ENCODE assay signal across 8 cellular contexts in the genomic region with DNA sequence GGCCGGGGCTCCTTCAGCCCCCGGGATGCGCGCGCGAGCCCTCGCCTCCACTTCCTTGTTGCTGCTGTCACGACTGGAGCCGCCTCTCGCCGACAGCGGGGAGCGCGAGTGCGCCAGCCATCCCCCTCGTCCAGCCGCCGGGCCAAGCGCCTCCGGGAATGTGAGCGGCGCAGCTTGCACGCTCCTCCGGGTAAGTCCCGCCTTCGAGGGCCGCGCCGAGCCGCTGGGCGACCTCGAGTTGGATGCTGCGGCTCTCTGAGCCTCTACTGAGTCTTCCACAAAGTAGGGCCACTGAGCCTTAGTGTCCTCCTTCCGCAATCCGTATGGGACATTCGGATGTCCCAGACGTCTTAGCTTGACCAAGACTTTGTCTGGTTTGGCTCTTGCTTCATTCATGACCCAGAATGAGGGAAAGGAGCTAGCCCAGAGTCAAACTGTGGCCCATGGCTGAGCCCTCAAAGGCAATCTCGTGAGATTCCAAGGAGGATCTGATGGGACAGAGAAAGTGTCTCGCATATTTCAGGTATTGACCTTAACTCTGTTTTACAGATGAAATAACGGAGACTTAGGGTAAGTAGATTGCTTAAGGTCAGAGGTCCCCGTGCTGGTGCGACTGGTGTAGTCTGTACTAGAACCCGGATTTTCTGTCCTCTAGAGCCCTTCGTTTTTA. TPM values are rescaled to one million over a fixed set of nuclear protein-coding genes. Genes with fewer than 3 reads are reported as not detected.
DNase-seq lines count a peak whose midpoint lies in the region; ATAC-seq and TF ChIP-seq lines count a peak whose summit lies in the region.

No MANE protein-coding gene starts in this region.

- peak; percentile 55 for DNase-seq in AG08395 (ENCODE audit: low spot score)
- DNase-seq in GM20000 (ENCODE audit: low spot score): peak; percentile 39
- peak; percentile 39 for DNase-seq in MM.1S
- peak; percentile 43 for DNase-seq in activated CD8-positive, alpha-beta memory T cell treated with anti-CD3 and anti-CD28 coated beads, Interleukin-2, amount 50 U/mL, for 4 hours
- peak; percentile 71 to 81 for DNase-seq in erythroblast (lab: John Stamatoyannopoulos, UW)
- DNase-seq in naive thymus-derived CD4-positive, alpha-beta T cell: peak in 7 of 9 donors; percentile 9 to 52 (median 32)
- peak in 12 of 49 donors; percentile 6 to 65 (median 25) for DNase-seq in substantia nigra (lab: John Stamatoyannopoulos, UW)
- no peak for DNase-seq in amniotic stem cell (lab: John Stamatoyannopoulos, UW)

- POLR2A ChIA-PET in naive thymus-derived CD4-positive, alpha-beta T cell (lab: Charles Lee): interaction anchor here (0.9 to 2.3 kb wide), 7 partner anchors 8 to 449 kb away, joined by 3 to 7 read pairs (median 3); a partner anchor contains a TSS

- peak overlapping the region; percentile 86 to 99 (median 93) for H3K4me3 Mint-ChIP-seq in naive thymus-derived CD4-positive, alpha-beta T cell

- H3K27ac Mint-ChIP-seq in naive thymus-derived CD4-positive, alpha-beta T cell: peak overlapping the region; percentile 75 to 98 (median 93)

- no peak for TF ChIP-seq POLR2A in erythroblast (IDR thresholded peaks at IDR 0.05; ENCODE audit: low read length)

- peaks cover 20% of the 10 kb centered on the region for H3F3A ChIP-seq in MM.1S (ENCODE audit: insufficient read depth, low read length)

- H3K4me1 Mint-ChIP-seq in naive thymus-derived CD4-positive, alpha-beta T cell: peaks cover 33 to 55% (median 46%) of the 10 kb centered on the region in 7 donors

- H3K27me3 ChIP-seq in MM.1S (replicated peaks; ENCODE audit: insufficient read depth, low read length): no peaks in the 10 kb centered on the region
- no peaks in the 10 kb centered on the region for H3K27me3 ChIP-seq in naive thymus-derived CD4-positive, alpha-beta T cell (ENCODE audit: control insufficient read depth in 2 of 2, insufficient read depth in 2 of 2, low read length in 2 of 2)

- peak overlapping the region; percentile 79 for H2AFZ ChIP-seq in MM.1S (ENCODE audit: low read length)

- peaks cover 16% of the 10 kb centered on the region for H3K4me1 ChIP-seq in MM.1S (ENCODE audit: low read length)
- H3K4me1 ChIP-seq in naive thymus-derived CD4-positive, alpha-beta T cell (ENCODE audit: control insufficient read depth in 2 of 2, insufficient read depth in 2 of 2, low read length in 2 of 2): peaks cover 18 to 23% of the 10 kb centered on the region in 2 donors

- intact Hi-C loops in naive thymus-derived CD4-positive, alpha-beta T cell (cut with micrococcal nuclease): loop anchor here (1.0 to 10.0 kb wide), 19 partner anchors 11 to 1770 kb away; a partner anchor contains a TSS

- peak; percentile 20 for ATAC-seq in naive thymus-derived CD4-positive, alpha-beta T cell

- peak overlapping the region; percentile 91 for H3K4me3 ChIP-seq in MM.1S (ENCODE audit: low read length)
- peak overlapping the region; percentile 76 for H3K4me3 ChIP-seq in naive thymus-derived CD4-positive, alpha-beta T cell (ENCODE audit: low read length)

- H4K20me1 ChIP-seq in MM.1S (ENCODE audit: insufficient read depth, low read length): no peaks in the 10 kb centered on the region

- H3K9me3 ChIP-seq in MM.1S (replicated peaks; ENCODE audit: insufficient read depth, low read length): no peaks in the 10 kb centered on the region
- no peaks in the 10 kb centered on the region for H3K9me3 ChIP-seq in naive thymus-derived CD4-positive, alpha-beta T cell (ENCODE audit: control insufficient read depth in 2 of 3, low read length in 3 of 3)

- no peaks in the 10 kb centered on the region for H3K9me3 Mint-ChIP-seq in naive thymus-derived CD4-positive, alpha-beta T cell

- H3K79me2 ChIP-seq in MM.1S (ENCODE audit: low read length): peaks cover 52% of the 10 kb centered on the region

- peak overlapping the region; percentile 97 for H3K9ac ChIP-seq in MM.1S (ENCODE audit: low read length)

- CTCF ChIA-PET in naive thymus-derived CD4-positive, alpha-beta T cell (lab: Charles Lee): interaction anchor here (0.7 to 1.5 kb wide), 2 partner anchors 10 to 167 kb away, joined by 3 to 4 read pairs; no protein-coding TSS in a partner anchor

- H3K36me3 ChIP-seq in MM.1S (replicated peaks; ENCODE audit: insufficient read depth, low read length): peaks cover 1% of the 10 kb centered on the region; the same call in 1 of the 2 replicates
- H3K36me3 ChIP-seq in naive thymus-derived CD4-positive, alpha-beta T cell (ENCODE audit: control insufficient read depth in 2 of 3, insufficient read depth in 3 of 3, low read length in 3 of 3): peaks cover 0 to 25% (median 0%) of the 10 kb centered on the region in 3 experiments

- H3K27ac ChIP-seq in MM.1S (ENCODE audit: low read length) (peak overlapping the region; percentile 84), substantia nigra (ENCODE audit: low read depth, low read length, poor library complexity, severe bottlenecking) (peak overlapping the region; percentile 87)
- H3K27ac ChIP-seq in naive thymus-derived CD4-positive, alpha-beta T cell (ENCODE audit: low read depth, low read length): peak overlapping the region; percentile 80

- H3K4me2 ChIP-seq in MM.1S (ENCODE audit: low read depth, low read length): peak overlapping the region; percentile 89

- H3K27me3 Mint-ChIP-seq in naive thymus-derived CD4-positive, alpha-beta T cell: no peaks in the 10 kb centered on the region

- TF ChIP-seq CTCF in GM20000 (IDR thresholded peaks at IDR 0.05; ENCODE audit: extremely low read depth, missing control alignments) (no peak), MM.1S (IDR thresholded peaks at IDR 0.05; ENCODE audit: low read length) (no peak)

- H3K36me3 Mint-ChIP-seq in naive thymus-derived CD4-positive, alpha-beta T cell: peaks cover 2 to 21% (median 14%) of the 10 kb centered on the region in 5 donors

- no peaks in the 10 kb centered on the region for H3K9me2 ChIP-seq in MM.1S (replicated peaks; ENCODE audit: insufficient read depth, low read length)

RNA-seq across cellular contexts. Expression of a gene that starts 0.6 kb away (rescaled TPM):
- 10 to 100 TPM; 27.2 to 40.6 (median 34.5) TPM for total RNA-seq in naive thymus-derived CD4-positive, alpha-beta T cell
- 10 to 100 TPM in 1 of 2 donors, 1 to 10 TPM in 1; 8.2 to 12.6 TPM for polyA plus RNA-seq in naive thymus-derived CD4-positive, alpha-beta T cell

RNA-seq across cellular contexts. Expression of a gene that starts 0.7 kb away (rescaled TPM):
- 1 to 10 TPM; 2.3 to 7.4 (median 2.8) TPM for total RNA-seq in naive thymus-derived CD4-positive, alpha-beta T cell
- polyA plus RNA-seq in naive thymus-derived CD4-positive, alpha-beta T cell: 1 to 10 TPM; 4.1 to 5.5 TPM

RNA-seq across cellular contexts. Expression of a gene that starts 40.6 kb away (rescaled TPM):
- 10 to 100 TPM in 2 of 5 experiments, 1 to 10 TPM in 3; 5.2 to 16.5 (median 9.6) TPM for total RNA-seq in naive thymus-derived CD4-positive, alpha-beta T cell
- 1 to 10 TPM; 3.2 to 3.9 TPM for polyA plus RNA-seq in naive thymus-derived CD4-positive, alpha-beta T cell

RNA-seq across cellular contexts. Expression of a gene that starts 56.5 kb away (rescaled TPM):
- total RNA-seq in naive thymus-derived CD4-positive, alpha-beta T cell: not detected
- polyA plus RNA-seq in naive thymus-derived CD4-positive, alpha-beta T cell: under 1 TPM in 1 of 2 donors, not detected in 1; 0.11 TPM
